Comparison of ENCODE assay signal across 1 cellular context in the genomic region with DNA sequence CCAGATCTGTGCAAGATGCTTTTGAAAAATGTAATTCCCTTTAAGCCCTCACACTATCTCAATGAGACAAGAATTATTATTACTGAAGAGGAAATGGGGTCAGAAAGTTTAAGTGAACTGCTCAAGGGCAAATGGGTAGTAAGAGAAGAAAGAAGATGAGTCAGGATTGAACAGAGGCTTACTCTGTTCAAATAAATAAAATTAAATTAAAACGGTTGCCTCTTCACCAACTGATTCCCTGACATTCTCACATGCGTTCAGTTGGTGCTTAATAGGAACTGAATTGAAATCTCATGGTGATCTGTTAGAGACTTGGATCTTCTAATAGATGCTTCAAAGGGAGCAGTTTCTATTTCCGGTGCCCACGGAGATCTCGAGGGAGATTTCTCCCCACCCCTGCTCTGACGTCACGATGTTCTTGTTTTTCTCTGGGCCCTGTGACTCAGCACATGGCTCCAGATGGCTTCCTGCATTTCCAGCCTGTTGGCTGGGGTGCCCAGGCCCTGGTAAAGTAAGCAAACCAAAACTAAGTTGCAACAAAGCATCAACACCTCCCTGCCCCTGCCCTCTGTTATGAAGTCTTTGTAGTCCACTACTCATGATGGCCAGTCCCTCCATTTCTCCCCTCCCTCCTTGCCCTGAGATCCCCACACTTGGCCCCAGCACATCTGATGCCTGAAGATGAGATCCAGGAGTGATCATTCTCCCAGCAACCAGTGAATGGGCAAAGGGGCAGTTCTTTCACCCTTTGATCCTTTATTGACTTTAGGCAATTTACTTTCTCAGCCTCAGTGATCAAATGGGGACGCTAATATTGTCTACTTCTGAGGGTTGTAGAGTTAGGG.
A peak's percentile ranks its signal among the peaks of the same experiment; 100 is the strongest.
TF ChIP-seq lines count a peak whose summit lies in the region.

No MANE protein-coding gene starts in this region.

TF ChIP-seq in K562, 482 proteins besides CTCF, POLR2A, EP300 and RAD21 (continued from another document and continues in another):
- TF ChIP-seq, protein P1, sequence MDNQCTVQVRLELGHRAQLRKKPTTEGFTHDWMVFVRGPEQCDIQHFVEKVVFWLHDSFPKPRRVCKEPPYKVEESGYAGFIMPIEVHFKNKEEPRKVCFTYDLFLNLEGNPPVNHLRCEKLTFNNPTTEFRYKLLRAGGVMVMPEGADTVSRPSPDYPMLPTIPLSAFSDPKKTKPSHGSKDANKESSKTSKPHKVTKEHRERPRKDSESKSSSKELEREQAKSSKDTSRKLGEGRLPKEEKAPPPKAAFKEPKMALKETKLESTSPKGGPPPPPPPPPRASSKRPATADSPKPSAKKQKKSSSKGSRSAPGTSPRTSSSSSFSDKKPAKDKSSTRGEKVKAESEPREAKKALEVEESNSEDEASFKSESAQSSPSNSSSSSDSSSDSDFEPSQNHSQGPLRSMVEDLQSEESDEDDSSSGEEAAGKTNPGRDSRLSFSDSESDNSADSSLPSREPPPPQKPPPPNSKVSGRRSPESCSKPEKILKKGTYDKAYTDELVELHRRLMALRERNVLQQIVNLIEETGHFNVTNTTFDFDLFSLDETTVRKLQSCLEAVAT (IDR thresholded peaks at IDR 0.05): no peak
- TF ChIP-seq ZKSCAN8 (CRISPR knock-in tag; IDR thresholded peaks at IDR 0.05) (peak; percentile 85), HMG20A (CRISPR knock-in tag; conservative IDR thresholded peaks at IDR 0.05) (no peak), ZNF589 (CRISPR knock-in tag; IDR thresholded peaks at IDR 0.05; ENCODE audit: low read depth) (peak; percentile 94), DMBX1 (CRISPR knock-in tag; IDR thresholded peaks at IDR 0.05; ENCODE audit: borderline replicate concordance) (peak; percentile 91), CREB1 (IDR thresholded peaks at IDR 0.05) (peak; percentile 51; the same call in 1 of the 2 replicates), CREB1 (CRISPR knock-in tag; IDR thresholded peaks at IDR 0.05) (peak; percentile 76), CREM (IDR thresholded peaks at IDR 0.05; ENCODE audit: low read depth) (peak; percentile 95), ATF1 (CRISPR knock-in tag; IDR thresholded peaks at IDR 0.05) (no peak), ATF1 (tag; IDR thresholded peaks at IDR 0.05) (peak; percentile 96), ZNF3 (CRISPR knock-in tag; IDR thresholded peaks at IDR 0.05) (no peak), KHSRP (IDR thresholded peaks at IDR 0.05) (peak; percentile 64; the same call in 1 of the 2 replicates), L3MBTL2 (IDR thresholded peaks at IDR 0.05) (peak; percentile 88), HDAC2 (IDR thresholded peaks at IDR 0.05) (no peak; the same call in 1 of the 2 replicates), SMAD3 (CRISPR knock-in tag; conservative IDR thresholded peaks at IDR 0.05) (no peak), RBFOX2 (IDR thresholded peaks at IDR 0.05; ENCODE audit: low read depth, low read length) (0 out of 2 replicates have a peak, but pooled peaks have one; percentile 32), HNRNPL (IDR thresholded peaks at IDR 0.05; ENCODE audit: low read depth, low read length) (no peak), HDAC8 (tag; IDR thresholded peaks at IDR 0.05) (peak; percentile 33; the same call in 1 of the 2 replicates), JUN (IDR thresholded peaks at IDR 0.05; ENCODE audit: borderline replicate concordance, low read depth, low read length) (peak; percentile 57), JUN (CRISPR knock-in tag; IDR thresholded peaks at IDR 0.05; ENCODE audit: borderline replicate concordance) (no peak), CSDE1 (IDR thresholded peaks at IDR 0.05) (no peak)
- TF ChIP-seq, protein P2, sequence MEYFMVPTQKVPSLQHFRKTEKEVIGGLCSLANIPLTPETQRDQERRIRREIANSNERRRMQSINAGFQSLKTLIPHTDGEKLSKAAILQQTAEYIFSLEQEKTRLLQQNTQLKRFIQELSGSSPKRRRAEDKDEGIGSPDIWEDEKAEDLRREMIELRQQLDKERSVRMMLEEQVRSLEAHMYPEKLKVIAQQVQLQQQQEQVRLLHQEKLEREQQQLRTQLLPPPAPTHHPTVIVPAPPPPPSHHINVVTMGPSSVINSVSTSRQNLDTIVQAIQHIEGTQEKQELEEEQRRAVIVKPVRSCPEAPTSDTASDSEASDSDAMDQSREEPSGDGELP (CRISPR knock-in tag; IDR thresholded peaks at IDR 0.05; ENCODE audit: borderline replicate concordance): peak; percentile 33
- TF ChIP-seq, protein P3, sequence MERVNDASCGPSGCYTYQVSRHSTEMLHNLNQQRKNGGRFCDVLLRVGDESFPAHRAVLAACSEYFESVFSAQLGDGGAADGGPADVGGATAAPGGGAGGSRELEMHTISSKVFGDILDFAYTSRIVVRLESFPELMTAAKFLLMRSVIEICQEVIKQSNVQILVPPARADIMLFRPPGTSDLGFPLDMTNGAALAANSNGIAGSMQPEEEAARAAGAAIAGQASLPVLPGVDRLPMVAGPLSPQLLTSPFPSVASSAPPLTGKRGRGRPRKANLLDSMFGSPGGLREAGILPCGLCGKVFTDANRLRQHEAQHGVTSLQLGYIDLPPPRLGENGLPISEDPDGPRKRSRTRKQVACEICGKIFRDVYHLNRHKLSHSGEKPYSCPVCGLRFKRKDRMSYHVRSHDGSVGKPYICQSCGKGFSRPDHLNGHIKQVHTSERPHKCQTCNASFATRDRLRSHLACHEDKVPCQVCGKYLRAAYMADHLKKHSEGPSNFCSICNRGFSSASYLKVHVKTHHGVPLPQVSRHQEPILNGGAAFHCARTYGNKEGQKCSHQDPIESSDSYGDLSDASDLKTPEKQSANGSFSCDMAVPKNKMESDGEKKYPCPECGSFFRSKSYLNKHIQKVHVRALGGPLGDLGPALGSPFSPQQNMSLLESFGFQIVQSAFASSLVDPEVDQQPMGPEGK (CRISPR knock-in tag; IDR thresholded peaks at IDR 0.05; ENCODE audit: borderline replicate concordance): 0 out of 2 replicates have a peak, but pooled peaks have one; percentile 44
- TF ChIP-seq, protein P4, sequence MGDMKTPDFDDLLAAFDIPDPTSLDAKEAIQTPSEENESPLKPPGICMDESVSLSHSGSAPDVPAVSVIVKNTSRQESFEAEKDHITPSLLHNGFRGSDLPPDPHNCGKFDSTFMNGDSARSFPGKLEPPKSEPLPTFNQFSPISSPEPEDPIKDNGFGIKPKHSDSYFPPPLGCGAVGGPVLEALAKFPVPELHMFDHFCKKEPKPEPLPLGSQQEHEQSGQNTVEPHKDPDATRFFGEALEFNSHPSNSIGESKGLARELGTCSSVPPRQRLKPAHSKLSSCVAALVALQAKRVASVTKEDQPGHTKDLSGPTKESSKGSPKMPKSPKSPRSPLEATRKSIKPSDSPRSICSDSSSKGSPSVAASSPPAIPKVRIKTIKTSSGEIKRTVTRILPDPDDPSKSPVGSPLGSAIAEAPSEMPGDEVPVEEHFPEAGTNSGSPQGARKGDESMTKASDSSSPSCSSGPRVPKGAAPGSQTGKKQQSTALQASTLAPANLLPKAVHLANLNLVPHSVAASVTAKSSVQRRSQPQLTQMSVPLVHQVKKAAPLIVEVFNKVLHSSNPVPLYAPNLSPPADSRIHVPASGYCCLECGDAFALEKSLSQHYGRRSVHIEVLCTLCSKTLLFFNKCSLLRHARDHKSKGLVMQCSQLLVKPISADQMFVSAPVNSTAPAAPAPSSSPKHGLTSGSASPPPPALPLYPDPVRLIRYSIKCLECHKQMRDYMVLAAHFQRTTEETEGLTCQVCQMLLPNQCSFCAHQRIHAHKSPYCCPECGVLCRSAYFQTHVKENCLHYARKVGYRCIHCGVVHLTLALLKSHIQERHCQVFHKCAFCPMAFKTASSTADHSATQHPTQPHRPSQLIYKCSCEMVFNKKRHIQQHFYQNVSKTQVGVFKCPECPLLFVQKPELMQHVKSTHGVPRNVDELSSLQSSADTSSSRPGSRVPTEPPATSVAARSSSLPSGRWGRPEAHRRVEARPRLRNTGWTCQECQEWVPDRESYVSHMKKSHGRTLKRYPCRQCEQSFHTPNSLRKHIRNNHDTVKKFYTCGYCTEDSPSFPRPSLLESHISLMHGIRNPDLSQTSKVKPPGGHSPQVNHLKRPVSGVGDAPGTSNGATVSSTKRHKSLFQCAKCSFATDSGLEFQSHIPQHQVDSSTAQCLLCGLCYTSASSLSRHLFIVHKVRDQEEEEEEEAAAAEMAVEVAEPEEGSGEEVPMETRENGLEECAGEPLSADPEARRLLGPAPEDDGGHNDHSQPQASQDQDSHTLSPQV (IDR thresholded peaks at IDR 0.05): peak; percentile 95
- TF ChIP-seq, protein P5, sequence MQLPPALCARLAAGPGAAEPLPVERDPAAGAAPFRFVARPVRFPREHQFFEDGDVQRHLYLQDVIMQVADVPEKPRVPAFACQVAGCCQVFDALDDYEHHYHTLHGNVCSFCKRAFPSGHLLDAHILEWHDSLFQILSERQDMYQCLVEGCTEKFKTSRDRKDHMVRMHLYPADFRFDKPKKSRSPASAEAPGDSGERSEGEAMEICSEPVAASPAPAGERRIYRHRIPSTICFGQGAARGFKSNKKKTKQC (CRISPR knock-in tag; IDR thresholded peaks at IDR 0.05): no peak
- TF ChIP-seq, protein P6, sequence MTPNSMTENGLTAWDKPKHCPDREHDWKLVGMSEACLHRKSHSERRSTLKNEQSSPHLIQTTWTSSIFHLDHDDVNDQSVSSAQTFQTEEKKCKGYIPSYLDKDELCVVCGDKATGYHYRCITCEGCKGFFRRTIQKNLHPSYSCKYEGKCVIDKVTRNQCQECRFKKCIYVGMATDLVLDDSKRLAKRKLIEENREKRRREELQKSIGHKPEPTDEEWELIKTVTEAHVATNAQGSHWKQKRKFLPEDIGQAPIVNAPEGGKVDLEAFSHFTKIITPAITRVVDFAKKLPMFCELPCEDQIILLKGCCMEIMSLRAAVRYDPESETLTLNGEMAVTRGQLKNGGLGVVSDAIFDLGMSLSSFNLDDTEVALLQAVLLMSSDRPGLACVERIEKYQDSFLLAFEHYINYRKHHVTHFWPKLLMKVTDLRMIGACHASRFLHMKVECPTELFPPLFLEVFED (CRISPR knock-in tag; conservative IDR thresholded peaks at IDR 0.05): peak; percentile 65; the same call in 1 of the 2 replicates
- TF ChIP-seq, protein P7, sequence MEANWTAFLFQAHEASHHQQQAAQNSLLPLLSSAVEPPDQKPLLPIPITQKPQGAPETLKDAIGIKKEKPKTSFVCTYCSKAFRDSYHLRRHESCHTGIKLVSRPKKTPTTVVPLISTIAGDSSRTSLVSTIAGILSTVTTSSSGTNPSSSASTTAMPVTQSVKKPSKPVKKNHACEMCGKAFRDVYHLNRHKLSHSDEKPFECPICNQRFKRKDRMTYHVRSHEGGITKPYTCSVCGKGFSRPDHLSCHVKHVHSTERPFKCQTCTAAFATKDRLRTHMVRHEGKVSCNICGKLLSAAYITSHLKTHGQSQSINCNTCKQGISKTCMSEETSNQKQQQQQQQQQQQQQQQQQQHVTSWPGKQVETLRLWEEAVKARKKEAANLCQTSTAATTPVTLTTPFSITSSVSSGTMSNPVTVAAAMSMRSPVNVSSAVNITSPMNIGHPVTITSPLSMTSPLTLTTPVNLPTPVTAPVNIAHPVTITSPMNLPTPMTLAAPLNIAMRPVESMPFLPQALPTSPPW (CRISPR knock-in tag; IDR thresholded peaks at IDR 0.05): peak; percentile 79
- TF ChIP-seq, protein P8, sequence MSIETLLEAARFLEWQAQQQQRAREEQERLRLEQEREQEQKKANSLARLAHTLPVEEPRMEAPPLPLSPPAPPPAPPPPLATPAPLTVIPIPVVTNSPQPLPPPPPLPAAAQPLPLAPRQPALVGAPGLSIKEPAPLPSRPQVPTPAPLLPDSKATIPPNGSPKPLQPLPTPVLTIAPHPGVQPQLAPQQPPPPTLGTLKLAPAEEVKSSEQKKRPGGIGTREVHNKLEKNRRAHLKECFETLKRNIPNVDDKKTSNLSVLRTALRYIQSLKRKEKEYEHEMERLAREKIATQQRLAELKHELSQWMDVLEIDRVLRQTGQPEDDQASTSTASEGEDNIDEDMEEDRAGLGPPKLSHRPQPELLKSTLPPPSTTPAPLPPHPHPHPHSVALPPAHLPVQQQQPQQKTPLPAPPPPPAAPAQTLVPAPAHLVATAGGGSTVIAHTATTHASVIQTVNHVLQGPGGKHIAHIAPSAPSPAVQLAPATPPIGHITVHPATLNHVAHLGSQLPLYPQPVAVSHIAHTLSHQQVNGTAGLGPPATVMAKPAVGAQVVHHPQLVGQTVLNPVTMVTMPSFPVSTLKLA (conservative IDR thresholded peaks at IDR 0.05): peak in 1 of 2 experiments; percentile 56; a peak in 1 of 4 replicates
- TF ChIP-seq, protein P9, sequence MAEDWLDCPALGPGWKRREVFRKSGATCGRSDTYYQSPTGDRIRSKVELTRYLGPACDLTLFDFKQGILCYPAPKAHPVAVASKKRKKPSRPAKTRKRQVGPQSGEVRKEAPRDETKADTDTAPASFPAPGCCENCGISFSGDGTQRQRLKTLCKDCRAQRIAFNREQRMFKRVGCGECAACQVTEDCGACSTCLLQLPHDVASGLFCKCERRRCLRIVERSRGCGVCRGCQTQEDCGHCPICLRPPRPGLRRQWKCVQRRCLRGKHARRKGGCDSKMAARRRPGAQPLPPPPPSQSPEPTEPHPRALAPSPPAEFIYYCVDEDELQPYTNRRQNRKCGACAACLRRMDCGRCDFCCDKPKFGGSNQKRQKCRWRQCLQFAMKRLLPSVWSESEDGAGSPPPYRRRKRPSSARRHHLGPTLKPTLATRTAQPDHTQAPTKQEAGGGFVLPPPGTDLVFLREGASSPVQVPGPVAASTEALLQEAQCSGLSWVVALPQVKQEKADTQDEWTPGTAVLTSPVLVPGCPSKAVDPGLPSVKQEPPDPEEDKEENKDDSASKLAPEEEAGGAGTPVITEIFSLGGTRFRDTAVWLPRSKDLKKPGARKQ (CRISPR knock-in tag; IDR thresholded peaks at IDR 0.05): no peak
- TF ChIP-seq, protein P10, sequence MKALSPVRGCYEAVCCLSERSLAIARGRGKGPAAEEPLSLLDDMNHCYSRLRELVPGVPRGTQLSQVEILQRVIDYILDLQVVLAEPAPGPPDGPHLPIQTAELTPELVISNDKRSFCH (CRISPR knock-in tag; IDR thresholded peaks at IDR 0.05): no peak
- TF ChIP-seq, protein P10 (tag; IDR thresholded peaks at IDR 0.05): peak; percentile 46; the same call in 1 of the 2 replicates
- TF ChIP-seq, protein P11, sequence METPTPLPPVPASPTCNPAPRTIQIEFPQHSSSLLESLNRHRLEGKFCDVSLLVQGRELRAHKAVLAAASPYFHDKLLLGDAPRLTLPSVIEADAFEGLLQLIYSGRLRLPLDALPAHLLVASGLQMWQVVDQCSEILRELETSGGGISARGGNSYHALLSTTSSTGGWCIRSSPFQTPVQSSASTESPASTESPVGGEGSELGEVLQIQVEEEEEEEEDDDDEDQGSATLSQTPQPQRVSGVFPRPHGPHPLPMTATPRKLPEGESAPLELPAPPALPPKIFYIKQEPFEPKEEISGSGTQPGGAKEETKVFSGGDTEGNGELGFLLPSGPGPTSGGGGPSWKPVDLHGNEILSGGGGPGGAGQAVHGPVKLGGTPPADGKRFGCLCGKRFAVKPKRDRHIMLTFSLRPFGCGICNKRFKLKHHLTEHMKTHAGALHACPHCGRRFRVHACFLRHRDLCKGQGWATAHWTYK (CRISPR knock-in tag; IDR thresholded peaks at IDR 0.05): peak; percentile 62; the same call in 1 of the 2 replicates
